ENCODE assay signal across 15 cellular contexts in genomic region chr1:93738075-93738622, GRCh38. TPM values are rescaled to one million over a fixed set of nuclear protein-coding genes. Genes with fewer than 3 reads are reported as not detected.
A peak's percentile ranks its signal among the peaks of the same experiment; 100 is the strongest.
DNase-seq lines count a peak whose midpoint lies in the region; ATAC-seq and TF ChIP-seq lines count a peak whose summit lies in the region.
"Had no signal": no experiment of that assay in that cellular context is flagged by ENCODE, and none has a peak within 500 bp of the region (broad histone marks: within the 10 kb centered on the region; RNA-seq: fewer than 3 reads in every experiment).

No MANE protein-coding gene starts in this region.

- peaks cover 33% of the 10 kb centered on the region for H3K4me1 Mint-ChIP-seq in MCF 10A (ENCODE audit: insufficient read depth, unreplicated experiment)

- H3K9me3 ChIP-seq in left lung (no peaks in the 10 kb centered on the region), smooth muscle cell (replicated peaks; ENCODE audit: low read depth) (no peaks in the 10 kb centered on the region)
- H3K9me3 ChIP-seq: prostate gland had no signal

- intact Hi-C loops in MCF 10A (cut with micrococcal nuclease) (loop anchor here (2.0 to 5.0 kb wide), 3 partner anchors 41 to 57 kb away; partner anchors contain the start of gene BCAR3), left lung (cut with DNase I) (no loop called here)

- DNase-seq in AG10803 (ENCODE audit: low read depth) (peak; percentile 98), MCF 10A (ENCODE audit: unreplicated experiment) (peak; percentile 87), left lung (no peak), SIG-M5 treated with dmso at 0.1 percent for 504 hours (lab: John Stamatoyannopoulos, UW; ENCODE audit: unreplicated experiment) (no peak), smooth muscle cell (lab: John Stamatoyannopoulos, UW; ENCODE audit: unreplicated experiment) (no peak), NCI-H526 treated with DMSO at 0.1 percent for 48 hours (lab: John Stamatoyannopoulos, UW) (no peak)
- DNase-seq in activated CD4-positive, alpha-beta T cell treated with anti-CD3 and anti-CD28 coated beads, Interleukin-2, amount 50 U/mL, for 48 hours = no peak
- DNase-seq: activated T-cell treated with anti-CD3 and anti-CD28 coated beads for 4 hours; caudate nucleus; CD8-positive, alpha-beta T cell; NCI-H1417 treated with DMSO at 0.1 percent for 48 hours; substantia nigra had no signal

- no peaks in the 10 kb centered on the region for H3K27me3 Mint-ChIP-seq in MCF 10A (ENCODE audit: insufficient read depth, unreplicated experiment)

- TF ChIP-seq EP300 in Ishikawa (IDR thresholded peaks at IDR 0.05; ENCODE audit: borderline replicate concordance) = peak; percentile 80

- TF ChIP-seq CTCF in AG10803 (conservative IDR thresholded peaks at IDR 0.05; ENCODE audit: low read length) (no peak; the same call in 1 of the 2 replicates), MCF 10A (IDR thresholded peaks at IDR 0.05; ENCODE audit: unreplicated experiment) (no peak), left lung (IDR thresholded peaks at IDR 0.05) (no peak), smooth muscle cell (IDR thresholded peaks at IDR 0.05; ENCODE audit: borderline replicate concordance, insufficient read depth, poor library complexity, severe bottlenecking) (no peak)

- H3K9me3 Mint-ChIP-seq in MCF 10A (ENCODE audit: unreplicated experiment) = no peaks in the 10 kb centered on the region
- H3K9me3 Mint-ChIP-seq: CD8-positive, alpha-beta T cell had no signal

- H2AFZ ChIP-seq in smooth muscle cell (ENCODE audit: low read depth) = no peak overlapping the region

- no peak overlapping the region for H3K9ac ChIP-seq in smooth muscle cell (ENCODE audit: low read depth)

- TF ChIP-seq RAD21 in Ishikawa (IDR thresholded peaks at IDR 0.05; ENCODE audit: low read depth) = peak; percentile 19; the same call in 1 of the 2 replicates

- H3K4me2 ChIP-seq in smooth muscle cell = no peak overlapping the region

- H3K4me1 ChIP-seq in left lung (no peaks in the 10 kb centered on the region), smooth muscle cell (ENCODE audit: low read depth) (peaks cover 34% of the 10 kb centered on the region)
- H3K4me1 ChIP-seq: prostate gland had no signal

- H3K36me3 ChIP-seq in left lung (no peaks in the 10 kb centered on the region), smooth muscle cell (ENCODE audit: low read depth) (no peaks in the 10 kb centered on the region)
- H3K36me3 ChIP-seq: prostate gland had no signal

- no peaks in the 10 kb centered on the region for H3K36me3 Mint-ChIP-seq in MCF 10A (ENCODE audit: insufficient read depth, unreplicated experiment)
- H3K36me3 Mint-ChIP-seq: CD8-positive, alpha-beta T cell had no signal

- ATAC-seq in left lung = peak; percentile 35
- ATAC-seq: CD8-positive, alpha-beta T cell had no signal

- H3K27me3 ChIP-seq in left lung (no peaks in the 10 kb centered on the region), smooth muscle cell (ENCODE audit: low read depth) (no peaks in the 10 kb centered on the region)

- H3K27ac ChIP-seq in left lung (no peak overlapping the region), smooth muscle cell (ENCODE audit: low read depth) (no peak overlapping the region)
- H3K27ac ChIP-seq: prostate gland had no signal

- WGBS in smooth muscle cell (ENCODE audit: low lambda C conversion rate) = 91% methylated on average over 7 of the region's 7 CpGs

- no peak overlapping the region for H3K4me3 Mint-ChIP-seq in MCF 10A (ENCODE audit: unreplicated experiment)
- H3K4me3 Mint-ChIP-seq: CD8-positive, alpha-beta T cell had no signal

- no TSS peak for BruUV-seq in MCF 10A (replicated peaks; lab: Mats Ljungman, UMichigan)

- H4K20me1 ChIP-seq in smooth muscle cell (ENCODE audit: low read depth) = no peaks in the 10 kb centered on the region

- no peaks in the 10 kb centered on the region for H3K79me2 ChIP-seq in smooth muscle cell (ENCODE audit: low read depth)

- H3K4me3 ChIP-seq in AG10803 (ENCODE audit: low read length) (no peak overlapping the region), left lung (no peak overlapping the region), smooth muscle cell (no peak overlapping the region)
- H3K4me3 ChIP-seq: lung, prostate gland had no signal

- H3K27ac Mint-ChIP-seq in MCF 10A (ENCODE audit: low read depth, unreplicated experiment) = peak overlapping the region; percentile 83
- H3K27ac Mint-ChIP-seq: CD8-positive, alpha-beta T cell had no signal

- POLR2A ChIA-PET in MCF 10A (lab: Yijun Ruan, JAX) = interaction anchor here (0.8 to 1.9 kb wide), 5 partner anchors 12 to 56 kb away, joined by 3 to 8 read pairs (median 6); no protein-coding TSS in a partner anchor

- CTCF ChIA-PET in MCF 10A (lab: Yijun Ruan, JAX) = interaction anchor here (1.0 to 3.9 kb wide), 3 partner anchors 35 to 106 kb away, joined by 3 to 16 read pairs (median 3); no protein-coding TSS in a partner anchor

- H3F3A ChIP-seq in smooth muscle cell (ENCODE audit: low read depth) = peaks cover 10% of the 10 kb centered on the region

TF ChIP-seq in Ishikawa, 13 proteins besides CTCF, POLR2A, EP300 and RAD21:
- TF ChIP-seq TCF12 (IDR thresholded peaks at IDR 0.05; ENCODE audit: low read depth) (peak; percentile 77), TEAD4 (IDR thresholded peaks at IDR 0.05) (peak; percentile 64; the same call in 1 of the 2 replicates), EGR1 (IDR thresholded peaks at IDR 0.05) (no peak), FOXM1 (IDR thresholded peaks at IDR 0.05; ENCODE audit: borderline replicate concordance, low read depth) (peak; percentile 55; the same call in 1 of the 2 replicates), CREB1 (IDR thresholded peaks at IDR 0.05; ENCODE audit: low read depth) (no peak), TAF1 (IDR thresholded peaks at IDR 0.05; ENCODE audit: low read depth) (no peak), YY1 (IDR thresholded peaks at IDR 0.05; ENCODE audit: low read depth) (0 out of 2 replicates have a peak, but pooled peaks have one; percentile 26), USF1 (IDR thresholded peaks at IDR 0.05) (no peak), MAX (IDR thresholded peaks at IDR 0.05) (no peak), REST (IDR thresholded peaks at IDR 0.05; ENCODE audit: low read depth) (no peak), NFIC (IDR thresholded peaks at IDR 0.05) (peak; percentile 85), ZBTB7A (IDR thresholded peaks at IDR 0.05; ENCODE audit: low read depth) (no peak), CEBPB (IDR thresholded peaks at IDR 0.05) (no peak)

RNA-seq across cellular contexts. Expression of gene BCAR3, which starts 56.5 kb away (rescaled TPM):
- 83.6 and 130 TPM in 2 replicates for total RNA-seq in MCF 10A (2022)
- total RNA-seq in left lung = 10 to 100 TPM; 18.7 to 26.0 TPM
- total RNA-seq in smooth muscle cell = 24.9 and 25.6 TPM in 2 replicates
- polyA plus RNA-seq in smooth muscle cell = 21.4 and 26.7 TPM in 2 replicates

Comparison
In these comparisons a context has a peak if more than half of its experiments do, and no peak if none do; other contexts are left out.
1. DNase-seq: peak in AG10803 (single experiment) and MCF 10A (single experiment); none in left lung (0 of 2), SIG-M5 treated with dmso at 0.1 percent for 504 hours (single experiment), smooth muscle cell (single experiment), activated CD4-positive, alpha-beta T cell treated with anti-CD3 and anti-CD28 coated beads, Interleukin-2, amount 50 U/mL, for 48 hours (0 of 2) and NCI-H526 treated with DMSO at 0.1 percent for 48 hours (single experiment).